ENCODE assay signal across 8 cellular contexts in genomic region chr10:96044686-96045085, GRCh38. TPM values are rescaled to one million over a fixed set of nuclear protein-coding genes. Genes with fewer than 3 reads are reported as not detected.
DNase-seq lines count a peak whose midpoint lies in the region; ATAC-seq and TF ChIP-seq lines count a peak whose summit lies in the region.

No MANE protein-coding gene starts in this region.

- H3K4me1 ChIP-seq in heart right ventricle: peaks cover 0 to 28% (median 19%) of the 10 kb centered on the region in 9 donors
- peaks cover 3% of the 10 kb centered on the region for H3K4me1 ChIP-seq in rectal smooth muscle tissue (ENCODE audit: control insufficient read depth, insufficient read depth, low read length)

- H3K27me3 Mint-ChIP-seq in T-helper 2 cell treated with Interferon-gamma antibody and Interleukin-4, amounts not matched to agents 5 μg/mL and 100 μg/mL, for 36 hours (ENCODE audit: low read depth): no peaks in the 10 kb centered on the region

- peaks cover 37% of the 10 kb centered on the region for H3K4me1 Mint-ChIP-seq in T-helper 2 cell treated with Interferon-gamma antibody and Interleukin-4, amounts not matched to agents 5 μg/mL and 100 μg/mL, for 36 hours (ENCODE audit: low read depth)

- DNase-seq in heart right ventricle (no peak), Right ventricle myocardium inferior (ENCODE audit: missing footprints) (no peak), fibroblast of the conjunctiva (ENCODE audit: low read depth) (peak; percentile 23), NK-92 (lab: John Stamatoyannopoulos, UW; ENCODE audit: unreplicated experiment) (no peak)
- DNase-seq in T-helper 2 cell treated with Interferon-gamma antibody and Interleukin-4, amounts not matched to agents 5 μg/mL and 100 μg/mL, for 36 hours (ENCODE audit: low spot score): no peak
- no peak for DNase-seq in activated CD4-positive, alpha-beta T cell treated with anti-CD3 and anti-CD28 coated beads for 48 hours

- peak overlapping the region; percentile 92 for H3K4me3 Mint-ChIP-seq in T-helper 2 cell treated with Interferon-gamma antibody and Interleukin-4, amounts not matched to agents 5 μg/mL and 100 μg/mL, for 36 hours

- H3K27me3 ChIP-seq in heart right ventricle: no peaks in the 10 kb centered on the region
- H3K27me3 ChIP-seq in rectal smooth muscle tissue (ENCODE audit: control insufficient read depth, insufficient read depth, low read length): no peaks in the 10 kb centered on the region

- H3K27ac ChIP-seq in heart right ventricle (peak overlapping the region in 4 of 10 donors; percentile 79 to 94 (median 90)), rectal smooth muscle tissue (ENCODE audit: low read depth, low read length) (no peak overlapping the region)

- intact Hi-C loops in heart right ventricle (cut with DNase I): loop anchor here in 4 of 10 donors (5.0 to 10.0 kb wide), 6 partner anchors 43 to 350 kb away; partner anchors contain the start of genes ZNF518A (in 2 of the 4) and TCTN3 (in 1 of the 4)
- intact Hi-C loops in Right ventricle myocardium inferior (cut with DNase I): no loop called here

- TF ChIP-seq CTCF in heart right ventricle (IDR thresholded peaks at IDR 0.05): no peak

- WGBS in heart right ventricle, 2 donors: 50 to 57% methylated on average over 9 of the region's 9 CpGs

- H3K27ac Mint-ChIP-seq in T-helper 2 cell treated with Interferon-gamma antibody and Interleukin-4, amounts not matched to agents 5 μg/mL and 100 μg/mL, for 36 hours: peak overlapping the region; percentile 89

- H3K4me3 ChIP-seq in heart right ventricle (peak overlapping the region in 9 of 10 donors; percentile 52 to 92 (median 82)), rectal smooth muscle tissue (ENCODE audit: low read length) (peak overlapping the region; percentile 77)

- H3K36me3 ChIP-seq in heart right ventricle (peaks cover 0 to 26% (median 0%) of the 10 kb centered on the region in 9 donors), rectal smooth muscle tissue (ENCODE audit: control insufficient read depth, insufficient read depth, low read length) (no peaks in the 10 kb centered on the region)

- ATAC-seq in heart right ventricle (no peak), Right ventricle myocardium inferior (no peak), HG03565 (IDR thresholded peaks at IDR 0.05; ENCODE audit: unreplicated experiment) (no peak)

- H3K9me3 Mint-ChIP-seq in T-helper 2 cell treated with Interferon-gamma antibody and Interleukin-4, amounts not matched to agents 5 μg/mL and 100 μg/mL, for 36 hours: no peaks in the 10 kb centered on the region

- no peaks in the 10 kb centered on the region for H3K9me3 ChIP-seq in heart right ventricle

- H3K9ac ChIP-seq in rectal smooth muscle tissue (ENCODE audit: low read length): no peak overlapping the region

- H3K36me3 Mint-ChIP-seq in T-helper 2 cell treated with Interferon-gamma antibody and Interleukin-4, amounts not matched to agents 5 μg/mL and 100 μg/mL, for 36 hours (ENCODE audit: low read depth): peaks cover 33% of the 10 kb centered on the region

RNA-seq across cellular contexts. Expression of gene CCNJ, which starts 1.3 kb away (rescaled TPM):
- total RNA-seq in heart right ventricle (1 to 10 TPM; 1.8 to 3.6 (median 2.8) TPM), Right ventricle myocardium inferior (2.7 TPM)
- polyA plus RNA-seq in heart right ventricle: 1 to 10 TPM; 1.7 TPM
